ENCODE assay signal across 15 cellular contexts in the genomic region with DNA sequence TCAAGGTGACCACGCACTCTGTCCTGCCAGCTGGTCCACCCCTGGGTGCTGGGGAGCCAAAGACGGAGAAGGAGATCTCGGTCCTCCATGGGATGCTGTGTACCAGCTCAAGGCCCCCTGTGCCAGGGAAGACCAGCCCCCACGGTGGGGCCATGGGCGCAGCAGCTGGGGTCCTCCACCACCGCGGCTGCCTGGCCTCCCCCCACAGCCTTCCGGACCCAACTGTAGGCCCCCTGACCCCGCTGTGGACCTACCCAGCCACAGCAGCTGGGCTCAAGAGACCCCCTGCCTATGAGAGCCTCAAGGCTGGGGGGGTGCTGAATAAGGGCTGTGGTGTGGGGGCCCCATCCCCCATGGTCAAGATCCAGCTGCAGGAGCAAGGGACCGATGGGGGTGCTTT. TPM values are rescaled to one million over a fixed set of nuclear protein-coding genes. Genes with fewer than 3 reads are reported as not detected.
"Had no signal": no experiment of that assay in that cellular context is flagged by ENCODE, and none has a peak within 500 bp of the region (broad histone marks: within the 10 kb centered on the region; RNA-seq: fewer than 3 reads in every experiment).

No MANE protein-coding gene starts in this region.

- DNase-seq: activated CD4-positive, CD25-positive, alpha-beta regulatory T cell treated with anti-CD3 and anti-CD28 coated beads, Interleukin-2, amount 50 U/mL, for 72 hours; activated effector memory CD4-positive, alpha-beta T cell treated with anti-CD3 and anti-CD28 coated beads, Interleukin-2, amount 50 U/mL, for 16 hours; activated T-cell treated with anti-CD3 and anti-CD28 coated beads, Interleukin-2, amount 50 U/mL, for 24 hours; cortex of kidney; right lobe of liver; spleen; stimulated activated naive CD4-positive, alpha-beta T cell treated with Interleukin-2 at 50 U/mL for 16 hours had no signal

- H3K9me3 Mint-ChIP-seq: activated T-cell treated with anti-CD3 and anti-CD28 coated beads, Interleukin-2, amount 50 U/mL, for 24 hours; T-helper 2 cell treated with Interferon-gamma antibody and Interleukin-4, amounts not matched to agents 5 μg/mL and 100 μg/mL, for 36 hours had no signal

- H3K4me3 ChIP-seq: cardiac muscle cell, lung, psoas muscle, right lobe of liver, spleen, uterus had no signal

- H3K27me3 ChIP-seq: right lobe of liver, uterus had no signal

- H3K36me3 ChIP-seq: right lobe of liver, spleen, uterus had no signal

- H3K27me3 Mint-ChIP-seq: activated T-cell treated with anti-CD3 and anti-CD28 coated beads, Interleukin-2, amount 50 U/mL, for 24 hours had no signal

- ATAC-seq: psoas muscle, right lobe of liver had no signal

- H3K36me3 Mint-ChIP-seq: activated CD8-positive, alpha-beta memory T cell treated with anti-CD3 and anti-CD28 coated beads, Interleukin-2, amount 10 ng/mL, durations not matched to agents 7 days and 5 days had no signal

- H3K9me3 ChIP-seq: psoas muscle, right lobe of liver, spleen, uterus had no signal

- H3K27ac ChIP-seq: cardiac muscle cell, psoas muscle, right lobe of liver, spleen, uterus had no signal

- H3K4me1 ChIP-seq: uterus had no signal

- H3K27ac Mint-ChIP-seq: activated CD8-positive, alpha-beta memory T cell treated with anti-CD3 and anti-CD28 coated beads, Interleukin-2, amount 10 ng/mL, durations not matched to agents 7 days and 5 days; activated T-cell treated with anti-CD3 and anti-CD28 coated beads, Interleukin-2, amount 50 U/mL, for 24 hours; T-helper 2 cell treated with Interferon-gamma antibody and Interleukin-4, amounts not matched to agents 5 μg/mL and 100 μg/mL, for 36 hours had no signal

- H3K4me3 Mint-ChIP-seq: activated CD8-positive, alpha-beta memory T cell treated with anti-CD3 and anti-CD28 coated beads, Interleukin-2, amount 10 ng/mL, durations not matched to agents 7 days and 5 days; activated T-cell treated with anti-CD3 and anti-CD28 coated beads, Interleukin-2, amount 50 U/mL, for 24 hours; naive thymus-derived CD4-positive, alpha-beta T cell; T-helper 2 cell treated with Interferon-gamma antibody and Interleukin-4, amounts not matched to agents 5 μg/mL and 100 μg/mL, for 36 hours had no signal

RNA-seq across cellular contexts. Expression of gene NYAP1, which starts 5.4 kb away (rescaled TPM):
- polyA plus RNA-seq: naive thymus-derived CD4-positive, alpha-beta T cell had no signal

RNA-seq across cellular contexts. Expression of gene SPACDR, which starts 25.1 kb away (rescaled TPM):
- total RNA-seq: glomerular endothelial cell, psoas muscle, right lobe of liver had no signal
